In the genomic region with DNA sequence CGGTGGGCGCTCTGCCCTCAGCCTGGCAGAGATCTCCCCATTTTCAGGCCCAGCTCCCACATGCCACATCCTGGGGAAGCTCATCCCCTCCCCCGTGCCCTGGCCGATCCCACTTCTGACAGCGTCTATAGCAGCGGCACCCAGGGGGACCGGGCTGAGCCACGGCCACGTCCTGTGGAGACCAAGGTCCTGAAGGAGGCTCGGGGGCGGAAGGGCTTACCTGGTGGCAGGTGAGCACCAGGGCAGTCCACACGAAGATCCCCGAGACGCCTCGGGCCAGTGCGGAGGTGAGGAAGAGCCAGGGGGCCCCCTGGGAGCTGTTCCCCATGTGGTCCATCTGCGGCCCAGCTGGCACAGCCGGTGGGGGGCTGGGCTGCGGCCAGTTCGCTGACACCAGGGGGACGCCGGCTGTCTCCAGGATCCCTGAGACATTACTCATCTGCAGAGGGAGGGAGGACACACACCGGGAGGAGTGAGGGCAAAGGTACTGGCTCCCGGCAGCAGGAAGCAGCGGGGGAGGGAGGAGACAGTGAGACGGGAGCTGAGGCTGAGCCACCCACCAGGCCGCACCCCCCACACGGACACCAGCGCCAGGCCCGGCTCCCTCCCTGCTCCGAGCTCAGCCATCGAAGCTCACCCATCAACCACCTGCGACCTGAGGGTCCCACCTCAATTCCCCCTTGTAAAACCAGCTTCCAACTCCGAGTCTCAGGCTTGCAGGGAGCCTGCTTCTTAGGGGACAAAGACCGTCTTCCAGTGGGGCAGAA, we compare ENCODE assay signal across 9 cellular contexts. TPM values are rescaled to one million over a fixed set of nuclear protein-coding genes. Genes with fewer than 3 reads are reported as not detected.
DNase-seq lines count a peak whose midpoint lies in the region; ATAC-seq and TF ChIP-seq lines count a peak whose summit lies in the region.
"Had no signal": no experiment of that assay in that cellular context is flagged by ENCODE, and none has a peak within 500 bp of the region (broad histone marks: within the 10 kb centered on the region; RNA-seq: fewer than 3 reads in every experiment).

No MANE protein-coding gene starts in this region.

- no peaks in the 10 kb centered on the region for H3K9me3 ChIP-seq in thoracic aorta

- H3K27me3 Mint-ChIP-seq in natural killer cell (ENCODE audit: low read depth in 2 of 2), result peaks cover 0 to 2% of the 10 kb centered on the region in 2 donors

- H3K27me3 ChIP-seq in thoracic aorta (replicated peaks; ENCODE audit: insufficient read depth), result no peaks in the 10 kb centered on the region

- H3K9me3 Mint-ChIP-seq in natural killer cell, result no peaks in the 10 kb centered on the region
- H3K9me3 Mint-ChIP-seq: T-helper 1 cell treated with Interleukin-12 subunit alpha and Interleukin-12 subunit beta and Interleukin-4 antibody, amounts not matched to agents 30 μg/mL and 1 μg/mL, for 36 hours had no signal

- H3K27ac ChIP-seq in thoracic aorta, result no peak overlapping the region

- no peaks in the 10 kb centered on the region for H3K36me3 ChIP-seq in thoracic aorta

- H3K4me3 ChIP-seq in thoracic aorta, result no peak overlapping the region

- no peaks in the 10 kb centered on the region for H3K36me3 Mint-ChIP-seq in natural killer cell

- intact Hi-C loops in left ventricle myocardium superior (cut with micrococcal nuclease) (no loop called here), natural killer cell (cut with micrococcal nuclease) (no loop called here)

- TF ChIP-seq CTCF in thoracic aorta (IDR thresholded peaks at IDR 0.05) (no peak), natural killer cell (IDR thresholded peaks at IDR 0.05) (no peak)

- peak; percentile 70 for DNase-seq in NCI-H2029 (lab: John Stamatoyannopoulos, UW)
- DNase-seq in NCI-H2029 treated with DMSO at 0.1 percent for 48 hours (lab: John Stamatoyannopoulos, UW), result no peak
- DNase-seq in RPMI8226, result peak; percentile 78
- peak; percentile 31 for DNase-seq in left ventricle myocardium superior
- DNase-seq in thoracic aorta (ENCODE audit: low spot score), result no peak
- DNase-seq in activated gamma-delta T cell treated with Interleukin-2 at 50 U/mL for 16 hours, result no peak
- no peak for DNase-seq in natural killer cell

- no peak overlapping the region for H3K4me3 Mint-ChIP-seq in natural killer cell
- H3K4me3 Mint-ChIP-seq: T-helper 1 cell treated with Interleukin-12 subunit alpha and Interleukin-12 subunit beta and Interleukin-4 antibody, amounts not matched to agents 30 μg/mL and 1 μg/mL, for 36 hours had no signal

- ATAC-seq in left ventricle myocardium superior, result peak; percentile 3
- peak; percentile 55 for ATAC-seq in thoracic aorta (ENCODE audit: insufficient number of reproducible peaks, low FRiP score, low read depth)
- ATAC-seq in HG03135 (IDR thresholded peaks at IDR 0.05; ENCODE audit: unreplicated experiment), result no peak
- no peak for ATAC-seq in natural killer cell

- H3K4me1 ChIP-seq in thoracic aorta (ENCODE audit: control insufficient read depth in 1 of 2, low read depth in 2 of 2), result peaks cover 4 to 11% of the 10 kb centered on the region in 2 donors

- peaks cover 0 to 12% of the 10 kb centered on the region in 2 donors for H3K4me1 Mint-ChIP-seq in natural killer cell

- H3K27ac Mint-ChIP-seq in natural killer cell, result no peak overlapping the region
- H3K27ac Mint-ChIP-seq: T-helper 1 cell treated with Interleukin-12 subunit alpha and Interleukin-12 subunit beta and Interleukin-4 antibody, amounts not matched to agents 30 μg/mL and 1 μg/mL, for 36 hours had no signal

RNA-seq across cellular contexts. Expression of gene TMEM184A, which starts 0.8 kb away (rescaled TPM):
- total RNA-seq in left ventricle myocardium superior (0.22 TPM), thoracic aorta (1 to 10 TPM in 1 of 2 donors, not detected in 1; 1.5 TPM), natural killer cell (under 1 TPM in 1 of 3 donors, not detected in 2; 0.14 TPM)

RNA-seq across cellular contexts. Expression of gene PSMG3, which starts 14.6 kb away (rescaled TPM):
- 11.8 TPM for total RNA-seq in left ventricle myocardium superior
- total RNA-seq in thoracic aorta, result 10 to 100 TPM; 30.9 to 40.4 TPM
- 10 to 100 TPM; 19.0 to 21.4 (median 20.5) TPM for total RNA-seq in natural killer cell

RNA-seq across cellular contexts. Expression of gene MAFK, which starts 24.7 kb away (rescaled TPM):
- total RNA-seq in left ventricle myocardium superior (47.2 TPM), thoracic aorta (100 to 1,000 TPM; 111 to 161 TPM), natural killer cell (10 to 100 TPM; 57.9 to 71.3 (median 62.8) TPM)

RNA-seq across cellular contexts. Expression of gene INTS1, which starts 51.0 kb away (rescaled TPM):
- 32.0 TPM for total RNA-seq in left ventricle myocardium superior
- total RNA-seq in thoracic aorta, result 10 to 100 TPM; 59.8 to 89.6 TPM
- total RNA-seq in natural killer cell, result 100 to 1,000 TPM in 2 of 3 donors, 10 to 100 TPM in 1; 92.7 to 115 (median 111) TPM

Comparison
In these comparisons a context has a peak if more than half of its experiments do, and no peak if none do; other contexts are left out.
1. DNase-seq: peak in NCI-H2029 (single experiment), RPMI8226 (single experiment) and left ventricle myocardium superior (single experiment); none in NCI-H2029 treated with DMSO at 0.1 percent for 48 hours (single experiment), thoracic aorta (single experiment), activated gamma-delta T cell treated with Interleukin-2 at 50 U/mL for 16 hours (single experiment) and natural killer cell (single experiment).
2. ATAC-seq: peak in left ventricle myocardium superior (single experiment) and thoracic aorta (single experiment); none in HG03135 (single experiment) and natural killer cell (0 of 3).